1 cellular context compared by ENCODE assay signal in genomic region chr11:125343732-125344131, GRCh38.
TF ChIP-seq lines count a peak whose summit lies in the region.

No MANE protein-coding gene starts in this region.

TF ChIP-seq in SK-N-SH treated with all-trans-retinoic acid at 6 μM for 48 hours, 23 proteins besides CTCF, POLR2A, EP300 and RAD21 (continued from another document):
- no peak for TF ChIP-seq TSHZ2 (CRISPR knock-in tag; IDR thresholded peaks at IDR 0.05)
